In genomic region chr16:56625943-56626654, GRCh38 we compare ENCODE assay signal across 8 cellular contexts. TPM values are rescaled to one million over a fixed set of nuclear protein-coding genes. Genes with fewer than 3 reads are reported as not detected.
DNase-seq lines count a peak whose midpoint lies in the region; ATAC-seq, FAIRE-seq and TF ChIP-seq lines count a peak whose summit lies in the region.

No MANE protein-coding gene starts in this region.

- ATAC-seq in pancreas = peak; percentile 50 to 73 (median 64)

- FAIRE-seq in pancreas (lab: Jason Lieb, UNC) = no peak

- no peak for DNase-seq in H7
- peak; percentile 73 for DNase-seq in T1000 (lab: John Stamatoyannopoulos, UW)
- DNase-seq in fibroblast of villous mesenchyme (ENCODE audit: low read depth) = peak; percentile 81
- peak in 4 of 6 donors; percentile 60 to 84 (median 77) for DNase-seq in pancreas
- no peak for DNase-seq in NCI-H146 treated with DMSO at 0.1 percent for 48 hours (lab: John Stamatoyannopoulos, UW; ENCODE audit: unreplicated experiment)
- no peak for DNase-seq in stimulated activated CD4-positive, alpha-beta T cell treated with anti-CD3 and anti-CD28 coated beads, Interleukin-15, amount 100 ng/mL, for 24 hours
- no peak for DNase-seq in KG1 (lab: John Stamatoyannopoulos, UW)
- no peak for DNase-seq in NCI-H1092 treated with DMSO at 0.1 percent for 48 hours (lab: John Stamatoyannopoulos, UW)

- H3K36me3 ChIP-seq in H7 (replicated peaks; ENCODE audit: control insufficient read depth, insufficient read depth, low read length) (no peaks in the 10 kb centered on the region), pancreas (no peaks in the 10 kb centered on the region)

- WGBS in pancreas, 2 donors = 6 to 20% methylated on average over 16 of the region's 16 CpGs

- no peaks in the 10 kb centered on the region for H3K9me3 ChIP-seq in pancreas

- peaks cover 0 to 9% (median 7%) of the 10 kb centered on the region in 3 donors for H3K4me1 ChIP-seq in pancreas

- H3K4me3 ChIP-seq in H7 (ENCODE audit: insufficient read depth, low read depth, low read length) (peak overlapping the region; percentile 48), fibroblast of villous mesenchyme (ENCODE audit: low read depth, low read length) (peak overlapping the region; percentile 67), pancreas (peak overlapping the region; percentile 37 to 74 (median 63))

- H3K27me3 ChIP-seq in H7 (ENCODE audit: control insufficient read depth, insufficient read depth, low read length) (peaks cover 77% of the 10 kb centered on the region), pancreas (no peaks in the 10 kb centered on the region)

- no peak for TF ChIP-seq CTCF in fibroblast of villous mesenchyme (IDR thresholded peaks at IDR 0.05; ENCODE audit: insufficient read depth, low read depth, low read length)
- no peak for TF ChIP-seq CTCF in pancreas (IDR thresholded peaks at IDR 0.05)

- peak overlapping the region; percentile 94 to 97 (median 95) for H3K27ac ChIP-seq in pancreas

- intact Hi-C loops in pancreas (cut with DNase I) = no loop called here

RNA-seq across cellular contexts. Expression of gene MT1E, which starts 0.5 kb away (rescaled TPM):
- total RNA-seq in H7 (2014; rRNA removed; shearing (Covaris generic)) = 22.3 and 35.8 TPM in 2 replicates
- total RNA-seq in fibroblast of villous mesenchyme (21.6 and 108 TPM in 2 replicates), pancreas (100 to 1,000 TPM in 4 of 6 donors, 10 to 100 TPM in 2; 36.1 to 233 (median 158) TPM)
- polyA plus RNA-seq in pancreas = 100 to 1,000 TPM; 293 to 646 TPM

RNA-seq across cellular contexts. Expression of gene MT1M, which starts 6.4 kb away (rescaled TPM):
- total RNA-seq in H7 (2014; rRNA removed; shearing (Covaris generic)) = 0.80 and 0.81 TPM in 2 replicates
- total RNA-seq in fibroblast of villous mesenchyme (1.3 TPM in 1 of 2 replicates, not detected in the other), pancreas (10 to 100 TPM in 4 of 6 donors, 1 to 10 TPM in 2; 8.3 to 28.8 (median 11.9) TPM)
- 10 to 100 TPM; 29.7 to 34.6 TPM for polyA plus RNA-seq in pancreas

RNA-seq across cellular contexts. Expression of gene MT1A, which starts 12.4 kb away (rescaled TPM):
- 1.1 TPM in 1 of 2 replicates, not detected in the other for total RNA-seq in H7 (2014; rRNA removed; shearing (Covaris generic))
- 1.3 and 1.9 TPM in 2 replicates for total RNA-seq in fibroblast of villous mesenchyme
- total RNA-seq in pancreas = 1 to 10 TPM; 1.6 to 6.6 (median 4.0) TPM
- polyA plus RNA-seq in pancreas = 10 to 100 TPM; 15.0 to 66.7 TPM

RNA-seq across cellular contexts. Expression of gene MT2A, which starts 17.7 kb away (rescaled TPM):
- total RNA-seq in H7 (2014; rRNA removed; shearing (Covaris generic)) = 31.9 and 36.9 TPM in 2 replicates
- 21.2 and 76.0 TPM in 2 replicates for total RNA-seq in fibroblast of villous mesenchyme
- 100 to 1,000 TPM in 3 of 6 donors, 10 to 100 TPM in 3; 71.0 to 389 (median 110) TPM for total RNA-seq in pancreas
- 100 to 1,000 TPM; 254 to 495 TPM for polyA plus RNA-seq in pancreas

RNA-seq across cellular contexts. Expression of gene MT1B, which starts 25.6 kb away (rescaled TPM):
- not detected in 2 replicates for total RNA-seq in H7 (2014; rRNA removed; shearing (Covaris generic))
- total RNA-seq in fibroblast of villous mesenchyme (not detected in 2 replicates), pancreas (not detected)
- not detected for polyA plus RNA-seq in pancreas

Comparison
In these comparisons a context has a peak if more than half of its experiments do, and no peak if none do; other contexts are left out.
1. DNase-seq: peak in T1000 (single experiment), fibroblast of villous mesenchyme (single experiment) and pancreas (4 of 6); none in H7 (single experiment), NCI-H146 treated with DMSO at 0.1 percent for 48 hours (single experiment), stimulated activated CD4-positive, alpha-beta T cell treated with anti-CD3 and anti-CD28 coated beads, Interleukin-15, amount 100 ng/mL, for 24 hours (single experiment), KG1 (single experiment) and NCI-H1092 treated with DMSO at 0.1 percent for 48 hours (single experiment).
2. Peak in every context shown above with its lines, with median percentiles within 50 percentile points of each other: H3K4me3 ChIP-seq.